In the genomic region with DNA sequence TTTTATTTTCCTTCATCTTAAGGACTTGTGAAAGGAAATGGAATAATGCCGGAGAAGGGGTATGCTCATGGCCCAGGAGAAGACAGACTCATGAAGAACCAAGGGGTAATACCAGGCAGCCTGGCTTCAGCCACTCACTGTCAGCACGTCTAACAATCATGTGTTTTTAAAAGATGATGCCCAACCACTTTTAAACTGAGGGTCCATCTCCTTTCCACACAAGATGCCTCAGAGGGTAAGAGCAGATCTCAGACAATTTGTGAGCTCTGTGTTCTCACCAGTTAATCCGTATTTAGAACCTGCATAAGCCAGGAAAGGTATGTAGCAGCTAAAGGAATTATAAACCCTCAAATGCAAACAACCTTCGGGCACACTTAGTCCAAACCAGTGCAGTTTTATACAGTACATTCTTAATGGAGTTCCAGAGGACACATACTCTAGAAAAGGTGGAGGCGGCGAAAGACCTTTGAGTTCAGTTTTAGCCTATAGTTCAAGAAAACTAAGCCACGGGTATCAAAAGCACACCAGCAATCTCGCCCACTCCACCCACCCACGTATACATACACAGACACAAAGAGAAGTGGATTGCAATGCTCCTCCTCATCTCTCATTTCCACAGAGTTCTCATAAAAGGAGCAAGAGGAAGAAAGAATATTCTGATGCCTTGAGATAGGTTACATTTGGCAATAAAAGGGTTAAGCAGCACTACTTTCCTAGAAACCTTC, we compare ENCODE assay signal across 9 cellular contexts. TPM values are rescaled to one million over a fixed set of nuclear protein-coding genes. Genes with fewer than 3 reads are reported as not detected.
A peak's percentile ranks its signal among the peaks of the same experiment; 100 is the strongest.
DNase-seq lines count a peak whose midpoint lies in the region; ATAC-seq and TF ChIP-seq lines count a peak whose summit lies in the region.
"Had no signal": no experiment of that assay in that cellular context is flagged by ENCODE, and none has a peak within 500 bp of the region (broad histone marks: within the 10 kb centered on the region; RNA-seq: fewer than 3 reads in every experiment).

No MANE protein-coding gene starts in this region.

- DNase-seq in NCI-H526 treated with DMSO at 0.1 percent for 48 hours (lab: John Stamatoyannopoulos, UW) (no peak), NCI-H510A treated with DMSO at 0.1 percent for 48 hours (lab: John Stamatoyannopoulos, UW) (no peak)
- DNase-seq: hypothalamus had no signal

- TF ChIP-seq EP300 in neural cell (conservative IDR thresholded peaks at IDR 0.05; ENCODE audit: poor library complexity, severe bottlenecking), result no peak

- H3K79me2 ChIP-seq in DOHH2 (ENCODE audit: control insufficient read depth, low read length) (peaks cover 74% of the 10 kb centered on the region), neural cell (replicated peaks; ENCODE audit: insufficient read depth, low read length) (peaks cover 34% of the 10 kb centered on the region)

- H3K27me3 Mint-ChIP-seq in brain, result no peaks in the 10 kb centered on the region

- no peak for TF ChIP-seq POLR2A in GM18505 (IDR thresholded peaks at IDR 0.05; ENCODE audit: borderline replicate concordance, extremely low read depth, insufficient read depth, insufficient read length)

- H3K36me3 ChIP-seq in DOHH2 (ENCODE audit: control insufficient read depth, low read length) (peaks cover 41% of the 10 kb centered on the region), KOPT-K1 (ENCODE audit: insufficient read depth, low read length) (peaks cover 46% of the 10 kb centered on the region), neural cell (ENCODE audit: insufficient read depth, low read length) (no peaks in the 10 kb centered on the region)

- ATAC-seq in GM18505 (IDR thresholded peaks at IDR 0.05; ENCODE audit: unreplicated experiment) (no peak), GM19395 (IDR thresholded peaks at IDR 0.05; ENCODE audit: unreplicated experiment) (no peak)

- peaks cover 52% of the 10 kb centered on the region for H3K4me1 Mint-ChIP-seq in brain

- H3K9me3 Mint-ChIP-seq in brain, result no peaks in the 10 kb centered on the region

- no peaks in the 10 kb centered on the region for H3K9me3 ChIP-seq in DOHH2 (ENCODE audit: control insufficient read depth, insufficient read depth, low read length)
- H3K9me3 ChIP-seq in KOPT-K1 (ENCODE audit: insufficient read depth, low read length, poor library complexity, severe bottlenecking), result no peaks in the 10 kb centered on the region
- H3K9me3 ChIP-seq in neural cell (ENCODE audit: low read length), result no peaks in the 10 kb centered on the region

- peaks cover 15% of the 10 kb centered on the region for H3K36me3 Mint-ChIP-seq in brain

- H3K4me3 ChIP-seq in DOHH2 (ENCODE audit: low read length) (peak overlapping the region; percentile 71), neural cell (ENCODE audit: low read length) (peak overlapping the region; percentile 76)

- H4K20me1 ChIP-seq in DOHH2 (ENCODE audit: control insufficient read depth, insufficient read depth, low read depth, low read length), result peaks cover 7% of the 10 kb centered on the region; the same call in 1 of the 2 replicates
- H4K20me1 ChIP-seq in neural cell (ENCODE audit: insufficient read depth), result no peaks in the 10 kb centered on the region

- no peak overlapping the region for H3K9ac ChIP-seq in neural cell (ENCODE audit: low read length)

- peaks cover 52% of the 10 kb centered on the region for H3K4me1 ChIP-seq in DOHH2 (ENCODE audit: control insufficient read depth, low read length)

- H3K27ac Mint-ChIP-seq in brain, result peak overlapping the region in 1 of 5 experiments; percentile 97

- H3K4me3 Mint-ChIP-seq in brain, result peak overlapping the region; percentile 91 to 99 (median 99)

- H3K27me3 ChIP-seq in DOHH2 (ENCODE audit: control insufficient read depth, low read length) (no peaks in the 10 kb centered on the region), neural cell (ENCODE audit: insufficient read depth, low read depth, low read length) (no peaks in the 10 kb centered on the region)

- no peak for TF ChIP-seq CTCF in DOHH2 (IDR thresholded peaks at IDR 0.05; ENCODE audit: low read depth, low read length, poor library complexity, severe bottlenecking)
- TF ChIP-seq CTCF in brain (conservative IDR thresholded peaks at IDR 0.05), result no peak
- no peak for TF ChIP-seq CTCF in neural cell (IDR thresholded peaks at IDR 0.05; ENCODE audit: poor library complexity, severe bottlenecking)

- H2AFZ ChIP-seq in neural cell (ENCODE audit: low read depth, low read length), result no peak overlapping the region

- H3K9me2 ChIP-seq in DOHH2 (replicated peaks; ENCODE audit: control insufficient read depth, low read length), result no peaks in the 10 kb centered on the region
- no peaks in the 10 kb centered on the region for H3K9me2 ChIP-seq in neural cell (ENCODE audit: insufficient read depth, low read length)

- no peak for TF ChIP-seq RAD21 in neural cell (conservative IDR thresholded peaks at IDR 0.05)

- H3K27ac ChIP-seq in DOHH2 (ENCODE audit: low read depth, low read length), result no peak overlapping the region
- H3K27ac ChIP-seq in KOPT-K1 (ENCODE audit: low read depth, low read length, poor library complexity, severe bottlenecking), result peak overlapping the region; percentile 92
- H3K27ac ChIP-seq in neural cell (ENCODE audit: low read length), result no peak overlapping the region

- peak overlapping the region; percentile 71 for H3K4me2 ChIP-seq in DOHH2 (ENCODE audit: low read length)
- H3K4me2 ChIP-seq in neural cell (ENCODE audit: low read length), result no peak overlapping the region

- H3F3A ChIP-seq in DOHH2 (ENCODE audit: control insufficient read depth, insufficient read depth) (peaks cover 16% of the 10 kb centered on the region), neural cell (ENCODE audit: insufficient read depth, low read length, poor library complexity, severe bottlenecking) (no peaks in the 10 kb centered on the region)

TF ChIP-seq in neural cell, 6 proteins besides CTCF, POLR2A, EP300 and RAD21:
- TF ChIP-seq SMC3 (conservative IDR thresholded peaks at IDR 0.05; ENCODE audit: poor library complexity) (no peak), EZH2 (IDR thresholded peaks at IDR 0.05; ENCODE audit: borderline replicate concordance, insufficient read depth, low read length, poor library complexity, severe bottlenecking) (no peak), TAF1 (IDR thresholded peaks at IDR 0.05; ENCODE audit: low read depth) (no peak), POLR2AphosphoS5 (IDR thresholded peaks at IDR 0.05) (no peak), MXI1 (conservative IDR thresholded peaks at IDR 0.05; ENCODE audit: poor library complexity, severe bottlenecking) (no peak)
- TF ChIP-seq, protein P1, sequence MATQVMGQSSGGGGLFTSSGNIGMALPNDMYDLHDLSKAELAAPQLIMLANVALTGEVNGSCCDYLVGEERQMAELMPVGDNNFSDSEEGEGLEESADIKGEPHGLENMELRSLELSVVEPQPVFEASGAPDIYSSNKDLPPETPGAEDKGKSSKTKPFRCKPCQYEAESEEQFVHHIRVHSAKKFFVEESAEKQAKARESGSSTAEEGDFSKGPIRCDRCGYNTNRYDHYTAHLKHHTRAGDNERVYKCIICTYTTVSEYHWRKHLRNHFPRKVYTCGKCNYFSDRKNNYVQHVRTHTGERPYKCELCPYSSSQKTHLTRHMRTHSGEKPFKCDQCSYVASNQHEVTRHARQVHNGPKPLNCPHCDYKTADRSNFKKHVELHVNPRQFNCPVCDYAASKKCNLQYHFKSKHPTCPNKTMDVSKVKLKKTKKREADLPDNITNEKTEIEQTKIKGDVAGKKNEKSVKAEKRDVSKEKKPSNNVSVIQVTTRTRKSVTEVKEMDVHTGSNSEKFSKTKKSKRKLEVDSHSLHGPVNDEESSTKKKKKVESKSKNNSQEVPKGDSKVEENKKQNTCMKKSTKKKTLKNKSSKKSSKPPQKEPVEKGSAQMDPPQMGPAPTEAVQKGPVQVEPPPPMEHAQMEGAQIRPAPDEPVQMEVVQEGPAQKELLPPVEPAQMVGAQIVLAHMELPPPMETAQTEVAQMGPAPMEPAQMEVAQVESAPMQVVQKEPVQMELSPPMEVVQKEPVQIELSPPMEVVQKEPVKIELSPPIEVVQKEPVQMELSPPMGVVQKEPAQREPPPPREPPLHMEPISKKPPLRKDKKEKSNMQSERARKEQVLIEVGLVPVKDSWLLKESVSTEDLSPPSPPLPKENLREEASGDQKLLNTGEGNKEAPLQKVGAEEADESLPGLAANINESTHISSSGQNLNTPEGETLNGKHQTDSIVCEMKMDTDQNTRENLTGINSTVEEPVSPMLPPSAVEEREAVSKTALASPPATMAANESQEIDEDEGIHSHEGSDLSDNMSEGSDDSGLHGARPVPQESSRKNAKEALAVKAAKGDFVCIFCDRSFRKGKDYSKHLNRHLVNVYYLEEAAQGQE (IDR thresholded peaks at IDR 0.05; ENCODE audit: borderline replicate concordance), result no peak

RNA-seq across cellular contexts. Expression of a gene that starts 2.6 kb away (rescaled TPM):
- polyA plus RNA-seq in brain (ENCODE audit: insufficient read depth, low read depth, low replicate concordance) (87.8 TPM), neural cell (21.9 and 22.4 TPM in 2 replicates)
- polyA minus RNA-seq in neural cell, result 16.6 and 17.5 TPM in 2 replicates

RNA-seq across cellular contexts. Expression of a gene that starts 20.5 kb away (rescaled TPM):
- polyA plus RNA-seq in brain (ENCODE audit: insufficient read depth, low read depth, low replicate concordance), result 33.7 TPM
- polyA plus RNA-seq in neural cell, result 115 and 138 TPM in 2 replicates
- 52.4 and 60.4 TPM in 2 replicates for polyA minus RNA-seq in neural cell

RNA-seq across cellular contexts. Expression of a gene that starts 20.6 kb away (rescaled TPM):
- polyA plus RNA-seq in brain (ENCODE audit: insufficient read depth, low read depth, low replicate concordance) (13.1 TPM), neural cell (44.9 and 49.4 TPM in 2 replicates)
- 25.7 and 37.5 TPM in 2 replicates for polyA minus RNA-seq in neural cell

RNA-seq across cellular contexts. Expression of a gene that starts 35.1 kb away (rescaled TPM):
- polyA plus RNA-seq in brain (ENCODE audit: insufficient read depth, low read depth, low replicate concordance) (4.0 TPM), neural cell (3.9 and 5.4 TPM in 2 replicates)
- polyA minus RNA-seq in neural cell, result 3.2 and 6.7 TPM in 2 replicates
